Comparison of ENCODE assay signal across 18 cellular contexts in genomic region chr21:14993072-14993471, GRCh38.
DNase-seq lines count a peak whose midpoint lies in the region; ATAC-seq and TF ChIP-seq lines count a peak whose summit lies in the region.
"Had no signal": no experiment of that assay in that cellular context is flagged by ENCODE, and none has a peak within 500 bp of the region (broad histone marks: within the 10 kb centered on the region; RNA-seq: fewer than 3 reads in every experiment).

No MANE protein-coding gene starts in this region.

- no peak for TF ChIP-seq EP300 in gastroesophageal sphincter (IDR thresholded peaks at IDR 0.05)

- ATAC-seq in activated CD8-positive, alpha-beta T cell treated with anti-CD3 and anti-CD28 coated beads for 36 hours, result peak; percentile 17
- no peak for ATAC-seq in activated CD8-positive, alpha-beta T cell treated with anti-CD3 and anti-CD28 coated beads, Interleukin-2, amount 10 ng/mL, durations not matched to agents 7 days and 5 days
- peak; percentile 34 for ATAC-seq in activated T-helper 17 cell treated with anti-CD3 and anti-CD28 coated beads, Interleukin-2, amount 50 U/mL, for 72 hours (replicated peaks)
- ATAC-seq in gastroesophageal sphincter, result no peak

- POLR2A ChIA-PET in activated CD8-positive, alpha-beta T cell treated with anti-CD3 and anti-CD28 coated beads for 36 hours (lab: Charles Lee), result no interaction called here
- POLR2A ChIA-PET in activated CD8-positive, alpha-beta T cell treated with anti-CD3 and anti-CD28 coated beads, Interleukin-2, amount 10 ng/mL, durations not matched to agents 7 days and 5 days (lab: Charles Lee), result no interaction called here

- CTCF ChIA-PET in activated CD8-positive, alpha-beta T cell treated with anti-CD3 and anti-CD28 coated beads for 36 hours (lab: Charles Lee), result no interaction called here
- CTCF ChIA-PET in activated CD8-positive, alpha-beta T cell treated with anti-CD3 and anti-CD28 coated beads, Interleukin-2, amount 10 ng/mL, durations not matched to agents 7 days and 5 days (lab: Charles Lee), result no interaction called here

- H3K36me3 Mint-ChIP-seq in activated CD8-positive, alpha-beta T cell treated with anti-CD3 and anti-CD28 coated beads for 36 hours (ENCODE audit: low read depth), result peaks cover 24% of the 10 kb centered on the region
- H3K36me3 Mint-ChIP-seq in activated CD8-positive, alpha-beta T cell treated with anti-CD3 and anti-CD28 coated beads, Interleukin-2, amount 10 ng/mL, durations not matched to agents 7 days and 5 days (ENCODE audit: low read depth), result peaks cover 14% of the 10 kb centered on the region
- H3K36me3 Mint-ChIP-seq in HFFc6 (ENCODE audit: low read depth), result peaks cover 62% of the 10 kb centered on the region
- H3K36me3 Mint-ChIP-seq in activated T-helper 17 cell treated with anti-CD3 and anti-CD28 coated beads, Interleukin-2, amount 50 U/mL, for 72 hours (ENCODE audit: low read depth), result peaks cover 22% of the 10 kb centered on the region

- peaks cover 36% of the 10 kb centered on the region for H3K4me1 Mint-ChIP-seq in activated CD8-positive, alpha-beta T cell treated with anti-CD3 and anti-CD28 coated beads for 36 hours (ENCODE audit: low read depth)
- peaks cover 2% of the 10 kb centered on the region for H3K4me1 Mint-ChIP-seq in activated CD8-positive, alpha-beta T cell treated with anti-CD3 and anti-CD28 coated beads, Interleukin-2, amount 10 ng/mL, durations not matched to agents 7 days and 5 days (ENCODE audit: low read depth)
- peaks cover 82% of the 10 kb centered on the region for H3K4me1 Mint-ChIP-seq in HFFc6 (ENCODE audit: low read depth)
- peaks cover 5% of the 10 kb centered on the region for H3K4me1 Mint-ChIP-seq in activated T-helper 17 cell treated with anti-CD3 and anti-CD28 coated beads, Interleukin-2, amount 50 U/mL, for 72 hours

- H3K27me3 Mint-ChIP-seq in activated CD8-positive, alpha-beta T cell treated with anti-CD3 and anti-CD28 coated beads for 36 hours, result no peaks in the 10 kb centered on the region
- H3K27me3 Mint-ChIP-seq in activated CD8-positive, alpha-beta T cell treated with anti-CD3 and anti-CD28 coated beads, Interleukin-2, amount 10 ng/mL, durations not matched to agents 7 days and 5 days (ENCODE audit: low read depth), result no peaks in the 10 kb centered on the region
- peaks cover 5% of the 10 kb centered on the region; the same call in 1 of the 2 replicates for H3K27me3 Mint-ChIP-seq in HFFc6 (ENCODE audit: insufficient read depth)
- H3K27me3 Mint-ChIP-seq in activated T-helper 17 cell treated with anti-CD3 and anti-CD28 coated beads, Interleukin-2, amount 50 U/mL, for 72 hours, result no peaks in the 10 kb centered on the region
- H3K27me3 Mint-ChIP-seq: B cell; CD4-positive, alpha-beta T cell; IgD-negative memory B cell had no signal

- DNase-seq in activated CD8-positive, alpha-beta T cell treated with anti-CD3 and anti-CD28 coated beads for 36 hours, result no peak
- DNase-seq in activated CD8-positive, alpha-beta T cell treated with anti-CD3 and anti-CD28 coated beads, Interleukin-2, amount 10 ng/mL, durations not matched to agents 7 days and 5 days, result no peak
- peak; percentile 36 for DNase-seq in EH (ENCODE audit: low read depth)
- DNase-seq in HFFc6, result no peak
- DNase-seq in hepatocyte (ENCODE audit: low spot score), result no peak
- DNase-seq in DMS114 treated with DMSO at 0.1 percent for 48 hours (lab: John Stamatoyannopoulos, UW; ENCODE audit: unreplicated experiment), result no peak
- DNase-seq: ACHN; C1 segment of cervical spinal cord; Calu3; CD4-positive, alpha-beta T cell; DMS 273 treated with DMSO at 0.1 percent for 48 hours; DMS79; GF-D8; HCEC 1CT had no signal

- WGBS in hepatocyte (ENCODE audit: low lambda C conversion rate, missing lambda C conversion rate), result 93% methylated on average over 2 of the region's 2 CpGs
- WGBS in gastroesophageal sphincter (ENCODE audit: low coverage in 1 of 2), 2 donors, result 80 to 96% methylated on average over 2 of the region's 2 CpGs

- H3K27ac ChIP-seq in hepatocyte, result no peak overlapping the region
- no peak overlapping the region for H3K27ac ChIP-seq in gastroesophageal sphincter

- no peak overlapping the region for H3K4me3 Mint-ChIP-seq in activated CD8-positive, alpha-beta T cell treated with anti-CD3 and anti-CD28 coated beads for 36 hours
- no peak overlapping the region for H3K4me3 Mint-ChIP-seq in activated CD8-positive, alpha-beta T cell treated with anti-CD3 and anti-CD28 coated beads, Interleukin-2, amount 10 ng/mL, durations not matched to agents 7 days and 5 days
- no peak overlapping the region for H3K4me3 Mint-ChIP-seq in HFFc6
- no peak overlapping the region for H3K4me3 Mint-ChIP-seq in activated T-helper 17 cell treated with anti-CD3 and anti-CD28 coated beads, Interleukin-2, amount 50 U/mL, for 72 hours
- H3K4me3 Mint-ChIP-seq: B cell; CD4-positive, alpha-beta T cell; IgD-negative memory B cell had no signal

- peaks cover 5% of the 10 kb centered on the region for H4K20me1 ChIP-seq in hepatocyte (ENCODE audit: insufficient read depth, poor library complexity, severe bottlenecking)

- no peaks in the 10 kb centered on the region for H3K9me3 Mint-ChIP-seq in activated CD8-positive, alpha-beta T cell treated with anti-CD3 and anti-CD28 coated beads for 36 hours
- no peaks in the 10 kb centered on the region for H3K9me3 Mint-ChIP-seq in activated CD8-positive, alpha-beta T cell treated with anti-CD3 and anti-CD28 coated beads, Interleukin-2, amount 10 ng/mL, durations not matched to agents 7 days and 5 days (ENCODE audit: insufficient read depth)
- H3K9me3 Mint-ChIP-seq in HFFc6, result no peaks in the 10 kb centered on the region
- no peaks in the 10 kb centered on the region for H3K9me3 Mint-ChIP-seq in activated T-helper 17 cell treated with anti-CD3 and anti-CD28 coated beads, Interleukin-2, amount 50 U/mL, for 72 hours
- H3K9me3 Mint-ChIP-seq: CD4-positive, alpha-beta T cell; IgD-negative memory B cell had no signal

- H2AFZ ChIP-seq in hepatocyte, result no peak overlapping the region

- H3K27me3 ChIP-seq in hepatocyte (no peaks in the 10 kb centered on the region), gastroesophageal sphincter (no peaks in the 10 kb centered on the region)

- H3K9me3 ChIP-seq in hepatocyte (ENCODE audit: low read depth) (no peaks in the 10 kb centered on the region), gastroesophageal sphincter (no peaks in the 10 kb centered on the region)

- H3K4me3 ChIP-seq in hepatocyte, result no peak overlapping the region
- H3K4me3 ChIP-seq in gastroesophageal sphincter, result no peak overlapping the region

- peaks cover 3% of the 10 kb centered on the region for H3K4me1 ChIP-seq in hepatocyte (ENCODE audit: insufficient read depth)
- peaks cover 0 to 30% (median 0%) of the 10 kb centered on the region in 3 donors for H3K4me1 ChIP-seq in gastroesophageal sphincter

- no peak for TF ChIP-seq POLR2A in gastroesophageal sphincter (IDR thresholded peaks at IDR 0.05)

- H3K36me3 ChIP-seq in hepatocyte (replicated peaks; ENCODE audit: insufficient read depth, low read depth) (no peaks in the 10 kb centered on the region), gastroesophageal sphincter (peaks cover 0 to 6% of the 10 kb centered on the region in 2 donors)

- H3K79me2 ChIP-seq in hepatocyte, result peaks cover 94% of the 10 kb centered on the region

- no peak overlapping the region for H3K27ac Mint-ChIP-seq in activated CD8-positive, alpha-beta T cell treated with anti-CD3 and anti-CD28 coated beads for 36 hours
- no peak overlapping the region for H3K27ac Mint-ChIP-seq in activated CD8-positive, alpha-beta T cell treated with anti-CD3 and anti-CD28 coated beads, Interleukin-2, amount 10 ng/mL, durations not matched to agents 7 days and 5 days
- H3K27ac Mint-ChIP-seq in HFFc6, result peak overlapping the region; percentile 34; the same call in 1 of the 2 replicates
- H3K27ac Mint-ChIP-seq in activated T-helper 17 cell treated with anti-CD3 and anti-CD28 coated beads, Interleukin-2, amount 50 U/mL, for 72 hours, result no peak overlapping the region
- H3K27ac Mint-ChIP-seq: B cell; CD4-positive, alpha-beta T cell; IgD-negative memory B cell had no signal

- no peaks in the 10 kb centered on the region for H3K9me2 ChIP-seq in hepatocyte (replicated peaks; ENCODE audit: insufficient read depth)

- no peak overlapping the region for H3K4me2 ChIP-seq in hepatocyte

- TF ChIP-seq CTCF in activated CD8-positive, alpha-beta T cell treated with anti-CD3 and anti-CD28 coated beads for 36 hours (IDR thresholded peaks at IDR 0.05), result no peak
- TF ChIP-seq CTCF in HFFc6 (IDR thresholded peaks at IDR 0.05) (no peak), hepatocyte (IDR thresholded peaks at IDR 0.05; ENCODE audit: poor library complexity) (no peak), gastroesophageal sphincter (IDR thresholded peaks at IDR 0.05) (no peak)

- intact Hi-C loops in activated CD8-positive, alpha-beta T cell treated with anti-CD3 and anti-CD28 coated beads for 36 hours (cut with micrococcal nuclease), result no loop called here

Comparison
In these comparisons a context has a peak if more than half of its experiments do, and no peak if none do; other contexts are left out.
1. ATAC-seq: peak in activated CD8-positive, alpha-beta T cell treated with anti-CD3 and anti-CD28 coated beads for 36 hours (single experiment) and activated T-helper 17 cell treated with anti-CD3 and anti-CD28 coated beads, Interleukin-2, amount 50 U/mL, for 72 hours (single experiment); none in activated CD8-positive, alpha-beta T cell treated with anti-CD3 and anti-CD28 coated beads, Interleukin-2, amount 10 ng/mL, durations not matched to agents 7 days and 5 days (single experiment) and gastroesophageal sphincter (single experiment).